ENCODE assay signal across 25 cellular contexts in the genomic region with DNA sequence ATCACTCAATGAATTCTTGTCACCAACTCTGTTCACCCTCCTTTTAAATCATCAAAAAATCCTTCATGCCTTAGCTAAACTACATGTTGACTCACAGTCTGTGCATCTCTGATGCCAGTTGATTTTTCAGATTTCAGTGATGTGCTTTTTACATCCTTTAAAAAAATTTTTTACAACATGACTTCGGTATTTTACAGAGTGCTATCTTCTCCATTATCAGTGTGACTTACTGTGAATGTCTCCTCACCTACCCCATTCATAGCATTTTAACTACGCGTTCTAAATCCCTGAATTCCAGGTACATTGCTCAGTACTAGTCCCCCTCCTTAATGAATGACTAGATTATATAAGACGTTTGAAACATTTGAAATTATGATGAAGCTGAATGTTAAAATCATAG.
DNase-seq lines count a peak whose midpoint lies in the region; TF ChIP-seq lines count a peak whose summit lies in the region.
"Had no signal": no experiment of that assay in that cellular context is flagged by ENCODE, and none has a peak within 500 bp of the region (broad histone marks: within the 10 kb centered on the region; RNA-seq: fewer than 3 reads in every experiment).

No MANE protein-coding gene starts in this region.

- H2AFZ ChIP-seq in trophoblast cell (ENCODE audit: insufficient read depth, low read length, poor library complexity), result no peak overlapping the region
- H2AFZ ChIP-seq in SK-N-SH (ENCODE audit: low read depth), result no peak overlapping the region
- H2AFZ ChIP-seq: PC-9 had no signal

- no peaks in the 10 kb centered on the region for H3K9me2 ChIP-seq in SK-N-SH

- H3K79me2 ChIP-seq in trophoblast cell (ENCODE audit: control insufficient read depth, insufficient read depth, low read length, poor library complexity) (no peaks in the 10 kb centered on the region), SK-N-SH (ENCODE audit: insufficient read depth) (no peaks in the 10 kb centered on the region)

- H3K27me3 ChIP-seq in endodermal cell (ENCODE audit: control insufficient read depth, insufficient read depth, low read length, poor library complexity, severe bottlenecking) (no peaks in the 10 kb centered on the region), trophoblast cell (ENCODE audit: insufficient read depth, low read length) (no peaks in the 10 kb centered on the region), SK-N-SH (ENCODE audit: insufficient read depth) (peaks cover 4% of the 10 kb centered on the region; the same call in 1 of the 2 replicates), brain microvascular endothelial cell (replicated peaks) (no peaks in the 10 kb centered on the region)

- H4K91ac ChIP-seq in trophoblast cell (ENCODE audit: low read depth, low read length), result no peak overlapping the region

- no peaks in the 10 kb centered on the region for H3K9me3 Mint-ChIP-seq in endodermal cell
- H3K9me3 Mint-ChIP-seq: CD8-positive, alpha-beta T cell had no signal

- H3K27ac Mint-ChIP-seq in endodermal cell, result no peak overlapping the region
- H3K27ac Mint-ChIP-seq: CD8-positive, alpha-beta T cell had no signal

- H2BK120ac ChIP-seq in trophoblast cell (ENCODE audit: insufficient read depth, low read length, poor library complexity), result no peak overlapping the region

- H2BK12ac ChIP-seq in trophoblast cell (ENCODE audit: low read length), result no peak overlapping the region

- H3K23ac ChIP-seq in trophoblast cell (ENCODE audit: low read length), result no peak overlapping the region

- H3K4me1 Mint-ChIP-seq in endodermal cell, result peaks cover 7% of the 10 kb centered on the region

- peak; percentile 65 for DNase-seq in EH (ENCODE audit: low read depth)
- DNase-seq in M059J (ENCODE audit: low read depth), result peak; percentile 55
- no peak for DNase-seq in endodermal cell
- DNase-seq in trophoblast cell, result peak; percentile 65 to 95
- no peak for DNase-seq in SK-N-SH
- no peak for DNase-seq in ecto neural progenitor cell (ENCODE audit: low spot score)
- no peak for DNase-seq in brain microvascular endothelial cell
- DNase-seq in SHP77 treated with DMSO at 0.1 percent for 48 hours (lab: John Stamatoyannopoulos, UW), result no peak
- DNase-seq: C1 segment of cervical spinal cord; Calu3; CD8-positive, alpha-beta T cell; DMS79 treated with DMSO at 0.1 percent for 48 hours; HCEC 1CT; IMR-90; MV-4-11; NCI-H1105; NCI-H1436 treated with DMSO at 0.1 percent for 48 hours; NCI-H187 treated with DMSO at 0.1 percent for 48 hours; NCI-H2171 treated with DMSO at 0.1 percent for 48 hours; NCI-H524; NCI-H748 treated with DMSO at 0.1 percent for 48 hours; PC-9; Right ventricle myocardium superior; T-helper 1 cell had no signal

- H3K36me3 ChIP-seq in endodermal cell (ENCODE audit: control insufficient read depth, insufficient read depth, low read length), result no peaks in the 10 kb centered on the region
- H3K36me3 ChIP-seq in trophoblast cell (ENCODE audit: control insufficient read depth in 1 of 2, insufficient read depth in 2 of 2, low read length in 2 of 2), result no peaks in the 10 kb centered on the region
- H3K36me3 ChIP-seq in SK-N-SH (replicated peaks in 1 of 2; ENCODE audit: control insufficient read depth in 1 of 2, insufficient read depth in 2 of 2, low read length in 1 of 2), result no peaks in the 10 kb centered on the region
- H3K36me3 ChIP-seq in brain microvascular endothelial cell (replicated peaks), result no peaks in the 10 kb centered on the region

- CTCF ChIA-PET in SK-N-SH (lab: Yijun Ruan, JAX), result interaction anchor here (0.9 kb wide), 1 partner anchor 10 kb away, joined by 3 read pairs; no protein-coding TSS in a partner anchor

- no peaks in the 10 kb centered on the region for H3K36me3 Mint-ChIP-seq in endodermal cell (ENCODE audit: low read depth)
- H3K36me3 Mint-ChIP-seq: CD8-positive, alpha-beta T cell had no signal

- H2BK5ac ChIP-seq in trophoblast cell (ENCODE audit: low read depth, low read length, poor library complexity), result no peak overlapping the region

- no peak for TF ChIP-seq RAD21 in SK-N-SH (IDR thresholded peaks at IDR 0.05; ENCODE audit: low read length)

- no peak overlapping the region for H3K9ac ChIP-seq in endodermal cell (ENCODE audit: extremely low read depth, low read length, poor library complexity, severe bottlenecking)
- H3K9ac ChIP-seq in trophoblast cell (ENCODE audit: low read length), result no peak overlapping the region
- H3K9ac ChIP-seq in SK-N-SH, result no peak overlapping the region
- H3K9ac ChIP-seq: KMS-11 had no signal

- H3K4me3 ChIP-seq in endodermal cell (ENCODE audit: low read length) (no peak overlapping the region), trophoblast cell (ENCODE audit: low read depth, low read length) (no peak overlapping the region), SK-N-SH (ENCODE audit: low read depth in 2 of 2, low read length in 1 of 2) (no peak overlapping the region), brain microvascular endothelial cell (ENCODE audit: low read depth, low read length) (no peak overlapping the region)
- H3K4me3 ChIP-seq: PC-9 had no signal

- no peaks in the 10 kb centered on the region for H4K20me1 ChIP-seq in SK-N-SH (ENCODE audit: insufficient read depth)

- H2AK5ac ChIP-seq in trophoblast cell (ENCODE audit: low read length), result no peak overlapping the region

- H3K4me2 ChIP-seq in trophoblast cell (ENCODE audit: low read length) (no peak overlapping the region), SK-N-SH (no peak overlapping the region)
- H3K4me2 ChIP-seq: KMS-11, PC-9 had no signal

- no peak overlapping the region for H3K18ac ChIP-seq in trophoblast cell (ENCODE audit: low read length)

- POLR2A ChIA-PET in SK-N-SH (lab: Yijun Ruan, JAX), result no interaction called here

- peaks cover 5% of the 10 kb centered on the region for H3F3A ChIP-seq in SK-N-SH (replicated peaks; ENCODE audit: insufficient read depth)

- 67 to 100% methylated on average over 2 to 4 of the region's 4 CpGs for WGBS in endodermal cell (ENCODE audit: insufficient coverage in 1 of 2, insufficient read length in 1 of 2), 2 experiments
- WGBS in trophoblast cell (ENCODE audit: extremely low coverage, insufficient coverage, insufficient read length), result no CpG with 5 or more reads among the region's 4 CpGs
- WGBS in SK-N-SH (ENCODE audit: low lambda C conversion rate), result 30% methylated on average over 4 of the region's 4 CpGs

- no peak overlapping the region for H4K12ac ChIP-seq in trophoblast cell (ENCODE audit: low read depth, low read length)

- H3K4me1 ChIP-seq in endodermal cell (ENCODE audit: control insufficient read depth, insufficient read depth, low read length) (peaks cover 10% of the 10 kb centered on the region), trophoblast cell (ENCODE audit: control insufficient read depth in 1 of 2, insufficient read depth in 2 of 2, low read length in 2 of 2) (peaks cover 0 to 2% of the 10 kb centered on the region in 2 experiments), SK-N-SH (ENCODE audit: control insufficient read depth in 1 of 2, insufficient read depth in 2 of 2, low read depth in 1 of 2, low read length in 1 of 2) (no peaks in the 10 kb centered on the region)

- H3K4me3 Mint-ChIP-seq in endodermal cell, result no peak overlapping the region
- H3K4me3 Mint-ChIP-seq: CD8-positive, alpha-beta T cell had no signal

- H3K27me3 Mint-ChIP-seq in endodermal cell (ENCODE audit: insufficient read depth), result no peaks in the 10 kb centered on the region

- no peak for TF ChIP-seq EP300 in SK-N-SH (IDR thresholded peaks at IDR 0.05; ENCODE audit: borderline replicate concordance in 1 of 2, low read depth in 1 of 2, low read length in 1 of 2)

- in situ Hi-C loops in brain microvascular endothelial cell (cut with HindIII; ENCODE audit: low pct_ligation_motif_present, low sequenced_read_pairs), result no loop called here

- H4K8ac ChIP-seq in trophoblast cell (ENCODE audit: low read depth, low read length), result no peak overlapping the region

- H3K14ac ChIP-seq in trophoblast cell (ENCODE audit: low read length), result no peak overlapping the region

- H3K27ac ChIP-seq in endodermal cell (ENCODE audit: low read depth, low read length), result peak overlapping the region; percentile 82
- H3K27ac ChIP-seq in trophoblast cell (ENCODE audit: low read depth, low read length), result no peak overlapping the region
- peak overlapping the region in 1 of 2 experiments; percentile 21; a peak in 2 of 4 replicates for H3K27ac ChIP-seq in SK-N-SH (ENCODE audit: low read depth in 2 of 2, low read length in 1 of 2)
- H3K27ac ChIP-seq in brain microvascular endothelial cell, result no peak overlapping the region
- H3K27ac ChIP-seq: KMS-11, PC-9 had no signal

- no peak overlapping the region for H3K4ac ChIP-seq in trophoblast cell (ENCODE audit: low read depth, low read length)

- H3K79me1 ChIP-seq in trophoblast cell (ENCODE audit: low read length), result no peaks in the 10 kb centered on the region

- H3K9me3 ChIP-seq in endodermal cell (ENCODE audit: control insufficient read depth, low read length), result no peaks in the 10 kb centered on the region
- no peaks in the 10 kb centered on the region for H3K9me3 ChIP-seq in trophoblast cell (ENCODE audit: insufficient read depth, low read depth, low read length)
- H3K9me3 ChIP-seq in SK-N-SH, result no peaks in the 10 kb centered on the region

- no peak for TF ChIP-seq CTCF in endodermal cell (conservative IDR thresholded peaks at IDR 0.05)
- no peak for TF ChIP-seq CTCF in SK-N-SH (IDR thresholded peaks at IDR 0.05)
- no peak for TF ChIP-seq CTCF in brain microvascular endothelial cell (IDR thresholded peaks at IDR 0.05; ENCODE audit: low read depth, low read length, missing control alignments)

TF ChIP-seq in SK-N-SH, 30 proteins besides CTCF, POLR2A, EP300 and RAD21:
- TF ChIP-seq SMC3 (IDR thresholded peaks at IDR 0.05; ENCODE audit: low read depth, low read length), result no peak
TF ChIP-seq in SK-N-SH: peak in this region for 0.

Comparison
In these comparisons a context has a peak if more than half of its experiments do, and no peak if none do; other contexts are left out.
1. DNase-seq: peak in EH (single experiment), M059J (single experiment) and trophoblast cell (2 of 2); none in endodermal cell (single experiment), SK-N-SH (single experiment), ecto neural progenitor cell (single experiment), brain microvascular endothelial cell (single experiment) and SHP77 treated with DMSO at 0.1 percent for 48 hours (single experiment).